8 cellular contexts compared by ENCODE assay signal in the genomic region with DNA sequence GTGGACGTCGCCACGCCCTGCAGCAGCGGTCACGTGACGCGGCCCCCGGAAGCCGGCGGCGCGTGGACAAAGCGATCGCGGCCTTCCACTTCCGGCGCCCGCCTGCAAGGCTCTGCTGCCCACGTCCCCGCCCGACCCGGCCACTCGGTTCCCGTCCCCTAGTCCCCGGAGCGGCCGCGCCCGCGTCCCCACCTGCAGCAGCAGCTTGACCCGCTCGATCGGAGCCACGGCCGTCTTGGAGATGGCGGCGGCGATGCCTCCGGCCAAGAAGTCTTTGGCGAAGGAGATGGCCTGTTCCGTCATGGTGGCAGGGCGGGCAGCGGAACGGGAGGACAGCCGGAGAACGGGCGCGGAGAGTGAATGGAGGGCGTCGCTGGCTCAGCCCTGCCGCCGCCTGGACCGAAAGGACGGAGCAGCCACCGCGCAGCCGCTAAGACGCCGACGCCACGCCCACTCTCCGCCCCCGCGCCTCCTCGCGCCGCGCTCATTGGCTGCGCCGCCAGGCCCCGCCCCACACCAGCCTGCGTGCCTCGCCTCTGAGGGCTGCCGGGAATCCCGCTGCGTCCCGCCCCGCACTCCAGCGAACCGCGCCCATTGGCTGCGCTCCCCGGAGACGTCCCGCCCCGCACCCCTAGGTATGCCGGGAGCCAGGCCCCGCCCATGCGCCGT. TPM values are rescaled to one million over a fixed set of nuclear protein-coding genes. Genes with fewer than 3 reads are reported as not detected.
DNase-seq lines count a peak whose midpoint lies in the region; ATAC-seq and TF ChIP-seq lines count a peak whose summit lies in the region.

A gene (minus strand): TSS at position 407 of the 669 bp plus-strand sequence. CDS start 104 bp downstream, at position 303.

- peak within 1 kb of the TSS; percentile 92 for H3K27ac Mint-ChIP-seq in CD8-positive, alpha-beta T cell
- peak within 1 kb of the TSS; percentile 85 to 94 for H3K27ac Mint-ChIP-seq in natural killer cell
- peak within 1 kb of the TSS; percentile 99 to 100 for H3K27ac Mint-ChIP-seq in stimulated activated naive CD8-positive, alpha-beta T cell treated with anti-CD3 and anti-CD28 coated beads, Interleukin-15, amount 100 ng/mL, for 72 hours

- peak in 3 of 4 donors; percentile 62 to 95 (median 95) for TF ChIP-seq POLR2A in esophagus squamous epithelium (IDR thresholded peaks at IDR 0.05)

- H3K36me3 Mint-ChIP-seq in CD8-positive, alpha-beta T cell = peaks cover 50% of the 10 kb centered on the region
- H3K36me3 Mint-ChIP-seq in natural killer cell = no peaks in the 10 kb centered on the region

- no peaks in the 10 kb centered on the region for H3K27me3 ChIP-seq in CD8-positive, alpha-beta T cell (ENCODE audit: insufficient read depth, low read length)
- H3K27me3 ChIP-seq in esophagus squamous epithelium = no peaks in the 10 kb centered on the region

- H3K27me3 Mint-ChIP-seq in CD8-positive, alpha-beta T cell (ENCODE audit: low read depth) = no peaks in the 10 kb centered on the region
- no peaks in the 10 kb centered on the region for H3K27me3 Mint-ChIP-seq in natural killer cell (ENCODE audit: low read depth in 2 of 2)
- no peaks in the 10 kb centered on the region for H3K27me3 Mint-ChIP-seq in stimulated activated naive CD8-positive, alpha-beta T cell treated with anti-CD3 and anti-CD28 coated beads, Interleukin-15, amount 100 ng/mL, for 72 hours

- intact Hi-C loops in CD8-positive, alpha-beta T cell (cut with DNase I, micrococcal nuclease) = loop anchor here (1.0 to 5.0 kb wide), 11 partner anchors 61 to 1304 kb away; a partner anchor contains a TSS
- intact Hi-C loops in esophagus squamous epithelium (cut with DNase I) = no loop called here
- intact Hi-C loops in natural killer cell (cut with micrococcal nuclease) = loop anchor here (1.0 to 5.0 kb wide), 4 partner anchors 61 to 265 kb away; a partner anchor contains a TSS

- H3K4me1 ChIP-seq in CD8-positive, alpha-beta T cell (ENCODE audit: insufficient read depth, low read length) = peaks cover 44% of the 10 kb centered on the region
- H3K4me1 ChIP-seq in esophagus squamous epithelium = peaks cover 27 to 70% (median 29%) of the 10 kb centered on the region in 3 donors

- H3K4me3 Mint-ChIP-seq in CD8-positive, alpha-beta T cell = peak within 1 kb of the TSS; percentile 90
- H3K4me3 Mint-ChIP-seq in natural killer cell = peak within 1 kb of the TSS; percentile 92
- peak within 1 kb of the TSS; percentile 98 to 99 for H3K4me3 Mint-ChIP-seq in stimulated activated naive CD8-positive, alpha-beta T cell treated with anti-CD3 and anti-CD28 coated beads, Interleukin-15, amount 100 ng/mL, for 72 hours

- peak within 1 kb of the TSS; percentile 96 for H3K27ac ChIP-seq in CD8-positive, alpha-beta T cell (ENCODE audit: low read depth, low read length)
- peak within 1 kb of the TSS; percentile 97 to 100 (median 98) for H3K27ac ChIP-seq in esophagus squamous epithelium

- peak within 1 kb of the TSS; percentile 99 for H3K4me3 ChIP-seq in CD8-positive, alpha-beta T cell (ENCODE audit: low read depth, low read length)
- peak within 1 kb of the TSS; percentile 95 to 100 (median 99) for H3K4me3 ChIP-seq in esophagus squamous epithelium

- CTCF ChIA-PET in CD8-positive, alpha-beta T cell (lab: Charles Lee) = no interaction called here

- POLR2A ChIA-PET in CD8-positive, alpha-beta T cell (lab: Charles Lee) = no interaction called here

- H3K9me3 Mint-ChIP-seq in CD8-positive, alpha-beta T cell = no peaks in the 10 kb centered on the region
- H3K9me3 Mint-ChIP-seq in natural killer cell = no peaks in the 10 kb centered on the region
- no peaks in the 10 kb centered on the region for H3K9me3 Mint-ChIP-seq in stimulated activated naive CD8-positive, alpha-beta T cell treated with anti-CD3 and anti-CD28 coated beads, Interleukin-15, amount 100 ng/mL, for 72 hours

- H3K4me1 Mint-ChIP-seq in CD8-positive, alpha-beta T cell (ENCODE audit: low read depth) = peaks cover 47% of the 10 kb centered on the region
- peaks cover 37 to 61% of the 10 kb centered on the region in 2 donors for H3K4me1 Mint-ChIP-seq in natural killer cell
- H3K4me1 Mint-ChIP-seq in stimulated activated naive CD8-positive, alpha-beta T cell treated with anti-CD3 and anti-CD28 coated beads, Interleukin-15, amount 100 ng/mL, for 72 hours = peaks cover 76% of the 10 kb centered on the region

- H3K36me3 ChIP-seq in CD8-positive, alpha-beta T cell (ENCODE audit: insufficient read depth, low read length) = peaks cover 42% of the 10 kb centered on the region
- H3K36me3 ChIP-seq in esophagus squamous epithelium = peaks cover 32 to 55% (median 33%) of the 10 kb centered on the region in 3 donors

- DNase-seq in CD8-positive, alpha-beta T cell = peak; percentile 99
- peak; percentile 83 for DNase-seq in HuH-7.5 (ENCODE audit: low spot score)
- DNase-seq in activated CD8-positive, alpha-beta memory T cell treated with anti-CD3 and anti-CD28 coated beads, Interleukin-2, amount 50 U/mL, for 4 hours = peak; percentile 100
- DNase-seq in esophagus squamous epithelium (lab: John Stamatoyannopoulos, UW) = no peak
- DNase-seq in natural killer cell = peak; percentile 100
- peak; percentile 100 for DNase-seq in stimulated activated naive CD8-positive, alpha-beta T cell treated with anti-CD3 and anti-CD28 coated beads, Interleukin-15, amount 100 ng/mL, for 72 hours
- DNase-seq in SW 1271 (lab: John Stamatoyannopoulos, UW) = no peak

- WGBS in esophagus squamous epithelium, 2 donors = 0% methylated on average over 19 of the region's 90 CpGs; no CpG with 5 or more reads in 1 of the 2 donors

- ATAC-seq in CD8-positive, alpha-beta T cell = peak; percentile 95
- ATAC-seq in GM21447 (IDR thresholded peaks at IDR 0.05; ENCODE audit: unreplicated experiment) (peak; percentile 93), natural killer cell (peak; percentile 93 to 98 (median 93))
- peak; percentile 98 for ATAC-seq in stimulated activated naive CD8-positive, alpha-beta T cell treated with anti-CD3 and anti-CD28 coated beads, Interleukin-15, amount 100 ng/mL, for 72 hours

- no peak for TF ChIP-seq CTCF in CD8-positive, alpha-beta T cell (IDR thresholded peaks at IDR 0.05)
- TF ChIP-seq CTCF in esophagus squamous epithelium (IDR thresholded peaks at IDR 0.05) = peak in 2 of 6 experiments; percentile 9 to 31
- TF ChIP-seq CTCF in natural killer cell (IDR thresholded peaks at IDR 0.05) = no peak

- no peaks in the 10 kb centered on the region for H3K9me3 ChIP-seq in CD8-positive, alpha-beta T cell (ENCODE audit: low read length)
- H3K9me3 ChIP-seq in esophagus squamous epithelium = no peaks in the 10 kb centered on the region

RNA-seq across cellular contexts. Expression of the gene that starts here (rescaled TPM):
- total RNA-seq in CD8-positive, alpha-beta T cell = 100 to 1,000 TPM; 382 to 404 TPM
- 100 to 1,000 TPM; 217 to 417 (median 248) TPM for total RNA-seq in esophagus squamous epithelium
- 100 to 1,000 TPM; 157 to 197 (median 178) TPM for total RNA-seq in natural killer cell

Comparison
In these comparisons a context has a peak if more than half of its experiments do, and no peak if none do; other contexts are left out.
1. DNase-seq: peak in CD8-positive, alpha-beta T cell (7 of 7), HuH-7.5 (single experiment), activated CD8-positive, alpha-beta memory T cell treated with anti-CD3 and anti-CD28 coated beads, Interleukin-2, amount 50 U/mL, for 4 hours (single experiment), natural killer cell (single experiment) and stimulated activated naive CD8-positive, alpha-beta T cell treated with anti-CD3 and anti-CD28 coated beads, Interleukin-15, amount 100 ng/mL, for 72 hours (2 of 2); none in esophagus squamous epithelium (single experiment) and SW 1271 (0 of 2).
2. Peak in every context shown above with its lines, with median percentiles within 50 percentile points of each other: ATAC-seq, H3K27ac Mint-ChIP-seq and H3K4me3 Mint-ChIP-seq.